ENCODE assay signal across 18 cellular contexts in the genomic region with DNA sequence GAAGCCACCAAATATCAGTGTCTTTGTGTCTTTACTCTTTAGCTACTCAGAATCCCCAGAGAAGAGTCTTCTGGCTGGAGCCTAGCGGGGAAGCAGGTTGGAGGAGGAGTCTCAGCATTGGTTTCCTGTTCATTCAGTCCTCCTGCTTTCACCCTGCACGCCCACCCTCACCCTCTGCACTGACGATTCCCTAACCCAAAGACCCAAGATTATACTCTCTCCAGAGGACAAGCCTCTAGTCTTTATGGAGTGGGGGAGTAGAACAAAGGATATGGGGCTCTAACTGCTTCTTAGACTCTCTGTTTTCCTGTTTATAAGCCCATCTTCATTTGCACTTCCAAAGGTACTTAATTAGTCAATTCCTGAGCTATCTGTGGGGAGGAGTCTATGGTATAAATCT.
"Had no signal": no experiment of that assay in that cellular context is flagged by ENCODE, and none has a peak within 500 bp of the region (broad histone marks: within the 10 kb centered on the region; RNA-seq: fewer than 3 reads in every experiment).

No MANE protein-coding gene starts in this region.

- H3K36me3 ChIP-seq: left ventricle myocardium inferior, neutrophil, stomach, thoracic aorta had no signal

- H3K9me3 ChIP-seq: body of pancreas, left ventricle myocardium inferior, neutrophil, stomach, thoracic aorta had no signal

- H3K27ac Mint-ChIP-seq: activated naive CD4-positive, alpha-beta T cell treated with anti-CD3 and anti-CD28 coated beads, Interleukin-2, amount 50 U/mL, for 72 hours; T-helper 17 cell had no signal

- H3K9me3 Mint-ChIP-seq: activated naive CD4-positive, alpha-beta T cell treated with anti-CD3 and anti-CD28 coated beads, Interleukin-2, amount 50 U/mL, for 72 hours; central memory CD8-positive, alpha-beta T cell had no signal

- H3K27ac ChIP-seq: body of pancreas, left ventricle myocardium inferior, neutrophil, skin epidermis, stomach, thoracic aorta had no signal

- H3K4me1 Mint-ChIP-seq: central memory CD8-positive, alpha-beta T cell had no signal

- H3K27me3 ChIP-seq: body of pancreas, neutrophil had no signal

- H3K36me3 Mint-ChIP-seq: activated naive CD4-positive, alpha-beta T cell treated with anti-CD3 and anti-CD28 coated beads, Interleukin-2, amount 50 U/mL, for 72 hours had no signal

- H3K4me1 ChIP-seq: body of pancreas, left ventricle myocardium inferior had no signal

- H3K4me3 Mint-ChIP-seq: central memory CD8-positive, alpha-beta T cell; T-helper 17 cell had no signal

- H3K4me3 ChIP-seq: body of pancreas, left ventricle myocardium inferior, skin epidermis, stomach, thoracic aorta had no signal

- ATAC-seq: activated naive CD4-positive, alpha-beta T cell treated with anti-CD3 and anti-CD28 coated beads, Interleukin-2, amount 50 U/mL, for 72 hours; body of pancreas; T-helper 17 cell had no signal

- DNase-seq: activated CD4-positive, alpha-beta T cell treated with anti-CD3 and anti-CD28 coated beads, Interleukin-2, amount 50 U/mL, for 4 hours; activated CD4-positive, CD25-positive, alpha-beta regulatory T cell treated with anti-CD3 and anti-CD28 coated beads, Interleukin-2, amount 50 U/mL, for 72 hours; activated effector memory CD4-positive, alpha-beta T cell treated with Interleukin-2 at 50 U/mL for 16 hours; activated T-cell treated with anti-CD3 and anti-CD28 coated beads, Interleukin-2, amount 50 U/mL, for 1 hour; amniotic stem cell; body of pancreas; hypothalamus; left ventricle myocardium inferior; mesenchymal stem cell; posterior cingulate gyrus; stimulated activated CD4-positive, alpha-beta T cell treated with anti-CD3 and anti-CD28 coated beads, Interleukin-4, amount 100 ng/mL, for 4 hours; stomach; T-helper 17 cell had no signal
